8 cellular contexts compared by ENCODE assay signal in the genomic region with DNA sequence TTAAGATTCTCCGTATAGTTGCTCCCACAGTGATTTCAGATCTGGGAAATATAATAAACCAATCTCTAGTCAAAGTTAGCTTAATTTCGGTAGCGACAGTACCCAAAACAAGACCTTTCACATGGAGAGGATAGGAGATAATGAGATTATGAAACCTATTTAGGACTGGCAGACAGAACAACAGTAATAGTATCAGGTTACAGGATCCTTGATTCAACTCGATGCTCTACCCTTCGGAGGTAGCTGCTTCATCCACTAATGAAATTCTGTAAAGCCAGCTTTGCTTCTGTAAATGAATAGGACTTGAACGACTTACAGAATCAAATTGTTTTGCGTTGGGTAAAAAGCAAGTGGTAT. TPM values are rescaled to one million over a fixed set of nuclear protein-coding genes. Genes with fewer than 3 reads are reported as not detected.
DNase-seq lines count a peak whose midpoint lies in the region; ATAC-seq, FAIRE-seq and TF ChIP-seq lines count a peak whose summit lies in the region.

No MANE protein-coding gene starts in this region.

- peaks cover 14% of the 10 kb centered on the region; the same call in 1 of the 2 replicates for H3K36me3 ChIP-seq in SJCRH30
- no peaks in the 10 kb centered on the region for H3K36me3 ChIP-seq in endothelial cell of umbilical vein (ENCODE audit: control insufficient read depth in 2 of 2, extremely low read depth in 1 of 2, insufficient read depth in 2 of 2, low read length in 2 of 2)
- no peaks in the 10 kb centered on the region for H3K36me3 ChIP-seq in neuron (ENCODE audit: insufficient read depth, low read length)

- peak overlapping the region; percentile 85 for H3K4me3 ChIP-seq in SJCRH30
- peak overlapping the region; percentile 43 to 91 (median 81) for H3K4me3 ChIP-seq in endothelial cell of umbilical vein (replicated peaks in 1 of 3; ENCODE audit: insufficient read depth in 1 of 3, low read depth in 1 of 3, low read length in 3 of 3)
- peak overlapping the region; percentile 60 for H3K4me3 ChIP-seq in neuron (ENCODE audit: low read length)

- intact Hi-C loops in endothelial cell of umbilical vein (cut with micrococcal nuclease), result loop anchor here (1.0 to 10.0 kb wide), 5 partner anchors 30 to 1172 kb away; a partner anchor contains a TSS

- FAIRE-seq in endothelial cell of umbilical vein (lab: Jason Lieb, UNC), result no peak

- TSS peak; percentile 73 for BruUV-seq in endothelial cell of umbilical vein (replicated peaks; lab: Mats Ljungman, UMichigan)

- POLR2A ChIA-PET in endothelial cell of umbilical vein (lab: Charles Lee), result interaction anchor here (0.6 to 1.4 kb wide), 5 partner anchors 12 to 188 kb away, joined by 3 to 4 read pairs (median 4); a partner anchor contains a TSS

- H3K4me3 Mint-ChIP-seq in stimulated activated naive CD8-positive, alpha-beta T cell treated with anti-CD3 and anti-CD28 coated beads, Interleukin-15, Interleukin-2, amounts not matched to agents 100 ng/mL and 50 ng/mL, for 24 hours, result peak overlapping the region; percentile 95

- CTCF ChIA-PET in endothelial cell of umbilical vein (lab: Charles Lee), result interaction anchor here (1.0 to 1.3 kb wide), 4 partner anchors 12 to 149 kb away, joined by 3 to 8 read pairs (median 4); no protein-coding TSS in a partner anchor

- no peak for TF ChIP-seq CTCF in endothelial cell of umbilical vein (IDR thresholded peaks at IDR 0.05; ENCODE audit: extremely low read depth in 1 of 2, insufficient read depth in 1 of 2, low read depth in 1 of 2, low read length in 2 of 2)

- H3K4me2 ChIP-seq in endothelial cell of umbilical vein (ENCODE audit: insufficient read depth, low read length), result peak overlapping the region; percentile 96

- no peaks in the 10 kb centered on the region for H3K27me3 ChIP-seq in SJCRH30
- H3K27me3 ChIP-seq in endothelial cell of umbilical vein (ENCODE audit: control insufficient read depth in 2 of 2, insufficient read depth in 2 of 2, low read length in 2 of 2), result no peaks in the 10 kb centered on the region
- no peaks in the 10 kb centered on the region for H3K27me3 ChIP-seq in neuron (ENCODE audit: insufficient read depth, low read length)

- H3K27me3 Mint-ChIP-seq in stimulated activated naive CD8-positive, alpha-beta T cell treated with anti-CD3 and anti-CD28 coated beads, Interleukin-15, Interleukin-2, amounts not matched to agents 100 ng/mL and 50 ng/mL, for 24 hours, result no peaks in the 10 kb centered on the region

- H3K4me1 ChIP-seq in SJCRH30, result peaks cover 5% of the 10 kb centered on the region
- peaks cover 25% of the 10 kb centered on the region for H3K4me1 ChIP-seq in endothelial cell of umbilical vein (ENCODE audit: control insufficient read depth, extremely low read depth, insufficient read depth, low read length)
- peaks cover 16% of the 10 kb centered on the region for H3K4me1 ChIP-seq in neuron (ENCODE audit: insufficient read depth, low read length)

- H2AFZ ChIP-seq in endothelial cell of umbilical vein (ENCODE audit: low read depth, low read length) (peak overlapping the region; percentile 83), neuron (ENCODE audit: low read depth, low read length) (peak overlapping the region; percentile 89)

- ATAC-seq in stimulated activated naive CD8-positive, alpha-beta T cell treated with anti-CD3 and anti-CD28 coated beads, Interleukin-15, Interleukin-2, amounts not matched to agents 100 U/mL and 50 U/mL, for 24 hours, result no peak
- peak; percentile 3 for ATAC-seq in HG03439 (IDR thresholded peaks at IDR 0.05; ENCODE audit: unreplicated experiment)

- H3K36me3 Mint-ChIP-seq in stimulated activated naive CD8-positive, alpha-beta T cell treated with anti-CD3 and anti-CD28 coated beads, Interleukin-15, Interleukin-2, amounts not matched to agents 100 ng/mL and 50 ng/mL, for 24 hours (ENCODE audit: low read depth), result peaks cover 18% of the 10 kb centered on the region

- H3K9me3 Mint-ChIP-seq in stimulated activated naive CD8-positive, alpha-beta T cell treated with anti-CD3 and anti-CD28 coated beads, Interleukin-15, Interleukin-2, amounts not matched to agents 100 ng/mL and 50 ng/mL, for 24 hours, result no peaks in the 10 kb centered on the region

- H3K9ac ChIP-seq in endothelial cell of umbilical vein (replicated peaks; ENCODE audit: extremely low read depth, insufficient read depth, low read length), result peak overlapping the region; percentile 80

- dilution Hi-C loops in endothelial cell of umbilical vein (cut with MboI; ENCODE audit: extremely low pct_ligation_motif_present, low sequenced_read_pairs), result no loop called here

- peaks cover 9% of the 10 kb centered on the region for H4K20me1 ChIP-seq in endothelial cell of umbilical vein (replicated peaks; ENCODE audit: control insufficient read depth, extremely low read depth, insufficient read depth, low read length)

- H3K27ac ChIP-seq in SJCRH30 (peak overlapping the region; percentile 53), endothelial cell of umbilical vein (ENCODE audit: insufficient read depth, low read depth, low read length) (peak overlapping the region; percentile 62)

- H3K27ac Mint-ChIP-seq in stimulated activated naive CD8-positive, alpha-beta T cell treated with anti-CD3 and anti-CD28 coated beads, Interleukin-15, Interleukin-2, amounts not matched to agents 100 ng/mL and 50 ng/mL, for 24 hours, result peak overlapping the region; percentile 95

- H3K9me1 ChIP-seq in endothelial cell of umbilical vein (replicated peaks; ENCODE audit: control insufficient read depth, extremely low read depth, insufficient read depth, low read length), result no peaks in the 10 kb centered on the region

- no peaks in the 10 kb centered on the region for H3K9me3 ChIP-seq in SJCRH30 (replicated peaks)
- no peaks in the 10 kb centered on the region for H3K9me3 ChIP-seq in endothelial cell of umbilical vein (replicated peaks; ENCODE audit: control insufficient read depth, insufficient read depth, low read length)
- H3K9me3 ChIP-seq in neuron (ENCODE audit: low read length), result no peaks in the 10 kb centered on the region

- no peak for TF ChIP-seq POLR2A in endothelial cell of umbilical vein (IDR thresholded peaks at IDR 0.05; ENCODE audit: low read depth, low read length)

- DNase-seq in stimulated activated naive CD8-positive, alpha-beta T cell treated with anti-CD3 and anti-CD28 coated beads, Interleukin-15, Interleukin-2, amounts not matched to agents 100 U/mL and 50 U/mL, for 24 hours, result no peak
- DNase-seq in SJCRH30 (peak in 1 of 2 experiments; percentile 76), endothelial cell of umbilical vein (ENCODE audit: low read depth, low spot score) (no peak), GDM1 (lab: John Stamatoyannopoulos, UW) (no peak)
- no peak for DNase-seq in stimulated activated CD4-positive, alpha-beta T cell treated with anti-CD3 and anti-CD28 coated beads, Interleukin-1b, Interleukin-23, amount 100 ng/mL, for 48 hours

- H3K4me1 Mint-ChIP-seq in stimulated activated naive CD8-positive, alpha-beta T cell treated with anti-CD3 and anti-CD28 coated beads, Interleukin-15, Interleukin-2, amounts not matched to agents 100 ng/mL and 50 ng/mL, for 24 hours (ENCODE audit: low read depth), result peaks cover 42% of the 10 kb centered on the region

- H3K79me2 ChIP-seq in endothelial cell of umbilical vein (ENCODE audit: control insufficient read depth, insufficient read depth, low read length), result peaks cover 44% of the 10 kb centered on the region

TF ChIP-seq in endothelial cell of umbilical vein, 7 proteins besides CTCF, POLR2A, EP300 and RAD21:
- TF ChIP-seq FOS (IDR thresholded peaks at IDR 0.05; ENCODE audit: borderline replicate concordance, insufficient read depth, low read length), result no peak
- no peak for TF ChIP-seq GATA2 (IDR thresholded peaks at IDR 0.05; ENCODE audit: insufficient read depth, insufficient read length, low read depth, low read length)
- TF ChIP-seq POLR2AphosphoS5 (IDR thresholded peaks at IDR 0.05; ENCODE audit: insufficient read depth, low read depth, low read length), result no peak
- TF ChIP-seq JUN (IDR thresholded peaks at IDR 0.05; ENCODE audit: borderline replicate concordance, insufficient read depth, insufficient read length, low read depth), result no peak
- TF ChIP-seq, protein P1, sequence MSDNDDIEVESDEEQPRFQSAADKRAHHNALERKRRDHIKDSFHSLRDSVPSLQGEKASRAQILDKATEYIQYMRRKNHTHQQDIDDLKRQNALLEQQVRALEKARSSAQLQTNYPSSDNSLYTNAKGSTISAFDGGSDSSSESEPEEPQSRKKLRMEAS (IDR thresholded peaks at IDR 0.05; ENCODE audit: insufficient read depth, insufficient read length), result no peak
- no peak for TF ChIP-seq EZH2 (IDR thresholded peaks at IDR 0.05; ENCODE audit: borderline replicate concordance, low read depth, low read length, severe bottlenecking)
- no peak for TF ChIP-seq MYC (IDR thresholded peaks at IDR 0.05; ENCODE audit: low read depth, low read length)
TF ChIP-seq in endothelial cell of umbilical vein: peak in this region for 0.

RNA-seq across cellular contexts. Expression of a gene that starts 0.5 kb away (rescaled TPM):
- 54.9 and 64.5 TPM in 2 replicates for total RNA-seq in SJCRH30 (2014; rRNA removed; shearing (Covaris generic))
- total RNA-seq in endothelial cell of umbilical vein, result 46.1 and 46.4 TPM in 2 replicates
- polyA plus RNA-seq in endothelial cell of umbilical vein, result 15.9 and 19.0 TPM in 2 replicates
- polyA plus RNA-seq in endothelial cell of umbilical vein (2011; cell fraction: cytosol; rRNA removed), result 16.6 and 17.4 TPM in 2 replicates
- polyA plus RNA-seq in endothelial cell of umbilical vein (2011; cell fraction: nucleus; rRNA removed), result 13.3 and 19.3 TPM in 2 replicates
- polyA plus RNA-seq in endothelial cell of umbilical vein (2012), result 29.9 and 32.0 TPM in 2 replicates
- 12.6 and 13.6 TPM in 2 replicates for polyA minus RNA-seq in endothelial cell of umbilical vein
- polyA minus RNA-seq in endothelial cell of umbilical vein (2011; cell fraction: cytosol; rRNA and poly(A)+ RNA removed), result 15.2 TPM
- 23.7 and 24.4 TPM in 2 replicates for polyA minus RNA-seq in endothelial cell of umbilical vein (2011; cell fraction: nucleus; rRNA and poly(A)+ RNA removed)
